In genomic region chr5:17230808-17231525, GRCh38 we compare ENCODE assay signal across 17 cellular contexts. TPM values are rescaled to one million over a fixed set of nuclear protein-coding genes. Genes with fewer than 3 reads are reported as not detected.
A peak's percentile ranks its signal among the peaks of the same experiment; 100 is the strongest.
DNase-seq lines count a peak whose midpoint lies in the region; ATAC-seq and TF ChIP-seq lines count a peak whose summit lies in the region.
"Had no signal": no experiment of that assay in that cellular context is flagged by ENCODE, and none has a peak within 500 bp of the region (broad histone marks: within the 10 kb centered on the region; RNA-seq: fewer than 3 reads in every experiment).

No MANE protein-coding gene starts in this region.

- ATAC-seq in Right ventricle myocardium superior (ENCODE audit: poor library complexity) (peak; percentile 34), heart left ventricle (no peak), HG03025 (IDR thresholded peaks at IDR 0.05; ENCODE audit: low FRiP score, unreplicated experiment) (no peak)

- H3K36me3 ChIP-seq in heart left ventricle = no peaks in the 10 kb centered on the region
- H3K36me3 ChIP-seq in neutrophil = peaks cover 52% of the 10 kb centered on the region
- no peaks in the 10 kb centered on the region for H3K36me3 ChIP-seq in suprapubic skin

- 86 to 91% (median 87%) methylated on average over 10 of the region's 10 CpGs for WGBS in heart left ventricle, 4 donors
- WGBS in suprapubic skin = 79% methylated on average over 10 of the region's 10 CpGs

- H3K9me3 ChIP-seq in heart left ventricle (no peaks in the 10 kb centered on the region), neutrophil (no peaks in the 10 kb centered on the region), suprapubic skin (no peaks in the 10 kb centered on the region)

- H3K4me3 ChIP-seq in heart left ventricle (no peak overlapping the region), neutrophil (ENCODE audit: low read depth in 1 of 2, low read length in 1 of 2) (no peak overlapping the region), suprapubic skin (no peak overlapping the region)

- intact Hi-C loops in Right ventricle myocardium superior (cut with DNase I) (no loop called here), heart left ventricle (cut with DNase I) (no loop called here)

- H3K4me1 ChIP-seq in heart left ventricle (peaks cover 0 to 37% (median 0%) of the 10 kb centered on the region in 12 donors), neutrophil (ENCODE audit: control insufficient read depth in 1 of 2, insufficient read depth in 1 of 2, low read depth in 1 of 2, low read length in 1 of 2) (peaks cover 68 to 78% of the 10 kb centered on the region in 2 experiments), suprapubic skin (peaks cover 11% of the 10 kb centered on the region)

- TF ChIP-seq EP300 in suprapubic skin (IDR thresholded peaks at IDR 0.05) = no peak

- H3K27ac ChIP-seq in heart left ventricle = no peak overlapping the region
- H3K27ac ChIP-seq in neutrophil = peak overlapping the region; percentile 94
- H3K27ac ChIP-seq in suprapubic skin = no peak overlapping the region

- no peak for TF ChIP-seq CTCF in heart left ventricle (IDR thresholded peaks at IDR 0.05)
- no peak for TF ChIP-seq CTCF in neutrophil (IDR thresholded peaks at IDR 0.05)
- TF ChIP-seq CTCF in suprapubic skin (IDR thresholded peaks at IDR 0.05) = no peak

- TF ChIP-seq POLR2A in heart left ventricle (IDR thresholded peaks at IDR 0.05) = no peak
- TF ChIP-seq POLR2A in suprapubic skin (IDR thresholded peaks at IDR 0.05) = no peak

- DNase-seq in Right ventricle myocardium superior (no peak), heart left ventricle (no peak), cerebellum (ENCODE audit: low spot score) (peak; percentile 73), Kasumi-1 (lab: John Stamatoyannopoulos, UW) (no peak), NCI-H2227 treated with DMSO at 0.1 percent for 48 hours (lab: John Stamatoyannopoulos, UW) (no peak), suprapubic skin (ENCODE audit: low spot score in 2 of 2) (no peak)
- DNase-seq: 8988T, HCEC 1CT, IMR-90, MV-4-11, NCI-H1417 treated with DMSO at 0.1 percent for 48 hours, NCI-H226, NCI-H748 treated with DMSO at 0.1 percent for 48 hours, SIG-M5 had no signal

- H3K27me3 ChIP-seq in heart left ventricle = peaks cover 0 to 15% (median 0%) of the 10 kb centered on the region in 9 donors
- no peaks in the 10 kb centered on the region for H3K27me3 ChIP-seq in neutrophil
- no peaks in the 10 kb centered on the region for H3K27me3 ChIP-seq in suprapubic skin

RNA-seq across cellular contexts. Expression of gene BASP1, which starts 13.5 kb away (rescaled TPM):
- 3.4 TPM for total RNA-seq in Right ventricle myocardium superior
- total RNA-seq in heart left ventricle = 10 to 100 TPM in 1 of 9 donors, 1 to 10 TPM in 7, under 1 TPM in 1; 0.66 to 13.6 (median 3.0) TPM
- 1 to 10 TPM; 1.3 to 2.1 TPM for polyA plus RNA-seq in heart left ventricle
- total RNA-seq in cerebellum = 210 TPM
- total RNA-seq in suprapubic skin = 10 to 100 TPM; 20.7 to 31.9 (median 26.2) TPM
- total RNA-seq: HT-29 had no signal
